Comparison of ENCODE assay signal across 8 cellular contexts in genomic region chr13:27919934-27920676, GRCh38. TPM values are rescaled to one million over a fixed set of nuclear protein-coding genes. Genes with fewer than 3 reads are reported as not detected.
DNase-seq lines count a peak whose midpoint lies in the region; ATAC-seq, FAIRE-seq and TF ChIP-seq lines count a peak whose summit lies in the region.

Gene PDX1, plus strand, starts transcription at chr13:27920000. Its CDS starts 139 bp downstream, at chr13:27920139.

- peaks cover 39% of the 10 kb centered on the region for H3K4me1 Mint-ChIP-seq in CD8-positive, alpha-beta T cell (ENCODE audit: low read depth)
- H3K4me1 Mint-ChIP-seq in astrocyte (ENCODE audit: low read depth, unreplicated experiment), result no peaks in the 10 kb centered on the region

- peak within 1 kb of the TSS; percentile 74 for H3K4me3 Mint-ChIP-seq in CD8-positive, alpha-beta T cell
- H3K4me3 Mint-ChIP-seq in astrocyte (ENCODE audit: unreplicated experiment), result no peak within 1 kb of the TSS

- no peak within 1 kb of the TSS for H2BK15ac ChIP-seq in mesenchymal stem cell (ENCODE audit: low read depth, poor library complexity, severe bottlenecking)

- no peak within 1 kb of the TSS for H4K8ac ChIP-seq in mesenchymal stem cell (ENCODE audit: low read length)

- H3K79me1 ChIP-seq in mesenchymal stem cell (replicated peaks; ENCODE audit: low read length, poor library complexity, severe bottlenecking), result no peaks in the 10 kb centered on the region

- H3K4ac ChIP-seq in mesenchymal stem cell (ENCODE audit: low read depth in 1 of 2, low read length in 2 of 2), result no peak within 1 kb of the TSS

- TF ChIP-seq CTCF in CD8-positive, alpha-beta T cell (IDR thresholded peaks at IDR 0.05), result no peak
- no peak for TF ChIP-seq CTCF in astrocyte (IDR thresholded peaks at IDR 0.05; ENCODE audit: insufficient read depth, low read depth, low read length)

- H3K23ac ChIP-seq in mesenchymal stem cell (ENCODE audit: low read length in 2 of 2), result peak within 1 kb of the TSS in 1 of 2 experiments; percentile 80

- H2BK120ac ChIP-seq in mesenchymal stem cell (ENCODE audit: low read depth, low read length), result no peak within 1 kb of the TSS

- no peak within 1 kb of the TSS for H2BK5ac ChIP-seq in mesenchymal stem cell (ENCODE audit: low read depth, low read length, poor library complexity, severe bottlenecking)

- no peak for FAIRE-seq in astrocyte (lab: Jason Lieb, UNC)

- no peak for DNase-seq in CD8-positive, alpha-beta T cell
- no peak for DNase-seq in astrocyte (ENCODE audit: low read depth)
- DNase-seq in mesenchymal stem cell, result no peak
- no peak for DNase-seq in NK-92 treated with Interleukin-12 subunit alpha and Interleukin-12 subunit beta, amount 100 ng/mL, for 24 hours (lab: John Stamatoyannopoulos, UW)
- no peak for DNase-seq in activated CD4-positive, CD25-positive, alpha-beta regulatory T cell (lab: John Stamatoyannopoulos, UW)
- no peak for DNase-seq in G401 (ENCODE audit: low spot score)

- H3K4me3 ChIP-seq in CD8-positive, alpha-beta T cell (ENCODE audit: low read depth, low read length), result peak within 1 kb of the TSS; percentile 26
- H3K4me3 ChIP-seq in astrocyte (ENCODE audit: insufficient read depth, low read depth, low read length), result no peak within 1 kb of the TSS
- peak within 1 kb of the TSS; percentile 31 to 71 for H3K4me3 ChIP-seq in mesenchymal stem cell (ENCODE audit: insufficient read depth in 1 of 2, low read depth in 1 of 2, low read length in 2 of 2)
- H3K4me3 ChIP-seq in urinary bladder (ENCODE audit: low read depth, low read length), result peak within 1 kb of the TSS; percentile 30

- H2BK12ac ChIP-seq in mesenchymal stem cell (ENCODE audit: low read length in 2 of 2), result no peak within 1 kb of the TSS

- no peaks in the 10 kb centered on the region for H4K20me1 ChIP-seq in astrocyte (ENCODE audit: insufficient read depth, low read length)

- no peak within 1 kb of the TSS for H2AK5ac ChIP-seq in mesenchymal stem cell (ENCODE audit: low read length, severe bottlenecking)

- H3K4me2 ChIP-seq in astrocyte (ENCODE audit: low read length), result peak within 1 kb of the TSS; percentile 67
- H3K4me2 ChIP-seq in mesenchymal stem cell (ENCODE audit: low read length, poor library complexity, severe bottlenecking), result peak within 1 kb of the TSS; percentile 54

- POLR2A ChIA-PET in CD8-positive, alpha-beta T cell (lab: Charles Lee), result no interaction called here

- H3K14ac ChIP-seq in mesenchymal stem cell (ENCODE audit: low read length in 2 of 2), result no peak within 1 kb of the TSS

- no peak within 1 kb of the TSS for H3K27ac ChIP-seq in CD8-positive, alpha-beta T cell (ENCODE audit: low read depth, low read length)
- no peak within 1 kb of the TSS for H3K27ac ChIP-seq in astrocyte (ENCODE audit: low read depth, low read length)
- H3K27ac ChIP-seq in mesenchymal stem cell (ENCODE audit: low read length, poor library complexity, severe bottlenecking), result no peak within 1 kb of the TSS
- H3K27ac ChIP-seq in urinary bladder (ENCODE audit: low read depth), result no peak within 1 kb of the TSS

- peaks cover 63% of the 10 kb centered on the region for H3K27me3 Mint-ChIP-seq in CD8-positive, alpha-beta T cell (ENCODE audit: low read depth)
- peaks cover 79% of the 10 kb centered on the region for H3K27me3 Mint-ChIP-seq in astrocyte (ENCODE audit: low read depth, unreplicated experiment)

- 1% methylated on average over 68 of the region's 76 CpGs for WGBS in mesenchymal stem cell
- WGBS in urinary bladder, result 1% methylated on average over 76 of the region's 76 CpGs

- no peak within 1 kb of the TSS for H3K9ac ChIP-seq in astrocyte (ENCODE audit: low read length)
- no peak within 1 kb of the TSS for H3K9ac ChIP-seq in mesenchymal stem cell (ENCODE audit: low read length)

- no peak within 1 kb of the TSS for H2AFZ ChIP-seq in astrocyte (ENCODE audit: low read depth, low read length)
- H2AFZ ChIP-seq in mesenchymal stem cell (ENCODE audit: low read depth, low read length), result no peak within 1 kb of the TSS

- peaks cover 30% of the 10 kb centered on the region for H3K4me1 ChIP-seq in CD8-positive, alpha-beta T cell (ENCODE audit: insufficient read depth, low read length)
- H3K4me1 ChIP-seq in astrocyte (ENCODE audit: insufficient read depth, low read length) (peaks cover 4% of the 10 kb centered on the region), mesenchymal stem cell (ENCODE audit: control insufficient read depth, insufficient read depth, low read depth, low read length) (peaks cover 28% of the 10 kb centered on the region), urinary bladder (ENCODE audit: insufficient read depth) (no peaks in the 10 kb centered on the region)

- H3K79me2 ChIP-seq in astrocyte (ENCODE audit: insufficient read depth, low read length), result no peaks in the 10 kb centered on the region

- H3K27me3 ChIP-seq in CD8-positive, alpha-beta T cell (ENCODE audit: insufficient read depth, low read length), result peaks cover 41% of the 10 kb centered on the region
- peaks cover 89% of the 10 kb centered on the region for H3K27me3 ChIP-seq in astrocyte (ENCODE audit: insufficient read depth, low read length)
- peaks cover 96% of the 10 kb centered on the region in 2 experiments for H3K27me3 ChIP-seq in mesenchymal stem cell (ENCODE audit: control insufficient read depth in 1 of 2, insufficient read depth in 1 of 2, low read length in 2 of 2)

- no peak within 1 kb of the TSS for H4K91ac ChIP-seq in mesenchymal stem cell (ENCODE audit: low read length)

- H3K18ac ChIP-seq in mesenchymal stem cell (ENCODE audit: low read depth in 1 of 2, low read length in 2 of 2), result no peak within 1 kb of the TSS

- H3K36me3 Mint-ChIP-seq in CD8-positive, alpha-beta T cell, result no peaks in the 10 kb centered on the region
- no peaks in the 10 kb centered on the region for H3K36me3 Mint-ChIP-seq in astrocyte (ENCODE audit: low read depth, unreplicated experiment)

- in situ Hi-C loops in G401 (cut with HindIII; ENCODE audit: low sequenced_read_pairs), result no loop called here

- no peaks in the 10 kb centered on the region for H3K36me3 ChIP-seq in CD8-positive, alpha-beta T cell (ENCODE audit: insufficient read depth, low read length)
- H3K36me3 ChIP-seq in astrocyte (ENCODE audit: insufficient read depth, low read length), result no peaks in the 10 kb centered on the region
- H3K36me3 ChIP-seq in mesenchymal stem cell (ENCODE audit: control insufficient read depth in 1 of 2, insufficient read depth in 2 of 2, low read depth in 1 of 2, low read length in 2 of 2), result no peaks in the 10 kb centered on the region
- no peaks in the 10 kb centered on the region for H3K36me3 ChIP-seq in urinary bladder (ENCODE audit: insufficient read depth)

- H3K27ac Mint-ChIP-seq in CD8-positive, alpha-beta T cell, result no peak within 1 kb of the TSS
- H3K27ac Mint-ChIP-seq in astrocyte (ENCODE audit: unreplicated experiment), result peak within 1 kb of the TSS; percentile 12

- no peaks in the 10 kb centered on the region for H3K9me3 ChIP-seq in CD8-positive, alpha-beta T cell (ENCODE audit: low read length)
- H3K9me3 ChIP-seq in astrocyte (ENCODE audit: insufficient read depth, low read depth, low read length) (peaks cover 3% of the 10 kb centered on the region), mesenchymal stem cell (ENCODE audit: control insufficient read depth, low read length) (no peaks in the 10 kb centered on the region)

- no peaks in the 10 kb centered on the region for H3K9me3 Mint-ChIP-seq in CD8-positive, alpha-beta T cell
- H3K9me3 Mint-ChIP-seq in astrocyte (ENCODE audit: unreplicated experiment), result peaks cover 14% of the 10 kb centered on the region

- CTCF ChIA-PET in CD8-positive, alpha-beta T cell (lab: Charles Lee), result no interaction called here

- intact Hi-C loops in CD8-positive, alpha-beta T cell (cut with DNase I, micrococcal nuclease), result no loop called here

- ATAC-seq in CD8-positive, alpha-beta T cell, result no peak
- peak; percentile 88 for ATAC-seq in HG02798 (IDR thresholded peaks at IDR 0.05; ENCODE audit: poor library complexity, unreplicated experiment)

RNA-seq across cellular contexts. Expression of gene PDX1, which starts in this region (rescaled TPM):
- not detected for total RNA-seq in CD8-positive, alpha-beta T cell
- total RNA-seq in astrocyte, result not detected in 2 replicates
- polyA plus RNA-seq in mesenchymal stem cell (2013, experiment 1 of 2), result not detected
- polyA plus RNA-seq in mesenchymal stem cell (2013, experiment 2 of 2), result not detected
- not detected for total RNA-seq in urinary bladder
- polyA plus RNA-seq in urinary bladder, result not detected
- total RNA-seq in G401 (2014; rRNA removed; shearing (Covaris generic)), result not detected in 2 replicates
